In genomic region chr1:77682442-77683141, GRCh38 we compare ENCODE assay signal across 1 cellular context.
TF ChIP-seq lines count a peak whose summit lies in the region.

ZZZ3 (minus strand) TSS chr1:77682658; CDS start chr1:77633354, 49,304 bp downstream.

TF ChIP-seq in HCT116, 20 proteins besides CTCF, POLR2A, EP300 and RAD21 (continued from another document):
- no peak for TF ChIP-seq EZH2phosphoT487 (IDR thresholded peaks at IDR 0.05; ENCODE audit: borderline replicate concordance)
- peak; percentile 85 for TF ChIP-seq CBX3 (IDR thresholded peaks at IDR 0.05; ENCODE audit: low read depth)
- peak; percentile 88 for TF ChIP-seq MAX (IDR thresholded peaks at IDR 0.05)
- TF ChIP-seq ZBTB33 (IDR thresholded peaks at IDR 0.05; ENCODE audit: extremely low read depth, insufficient replicate concordance, low read length) = peak; percentile 98
- TF ChIP-seq TCF7L2 (IDR thresholded peaks at IDR 0.05; ENCODE audit: borderline replicate concordance, extremely low read depth, insufficient read depth, insufficient read length) = no peak
- TF ChIP-seq SIN3A (IDR thresholded peaks at IDR 0.05; ENCODE audit: low read depth) = peak; percentile 75; the same call in 1 of the 2 replicates
- TF ChIP-seq POLR2AphosphoS5 (IDR thresholded peaks at IDR 0.05; ENCODE audit: low read depth, low read length) = peak; percentile 87
- 0 out of 2 replicates have a peak, but pooled peaks have one; percentile 22 for TF ChIP-seq SRF (IDR thresholded peaks at IDR 0.05; ENCODE audit: low read depth)
